Comparison of ENCODE assay signal across 1 cellular context in genomic region chr10:1320739-1321331, GRCh38.
TF ChIP-seq lines count a peak whose summit lies in the region.

No MANE protein-coding gene starts in this region.

TF ChIP-seq in HepG2, 621 proteins besides CTCF, POLR2A, EP300 and RAD21:
- TF ChIP-seq GTF2F1 (IDR thresholded peaks at IDR 0.05; ENCODE audit: low read length) = no peak
- TF ChIP-seq HMG20A (CRISPR knock-in tag; IDR thresholded peaks at IDR 0.05; ENCODE audit: borderline replicate concordance) = no peak
- TF ChIP-seq PITX1 (CRISPR knock-in tag; IDR thresholded peaks at IDR 0.05) = no peak
- no peak for TF ChIP-seq PCBP1 (IDR thresholded peaks at IDR 0.05; ENCODE audit: borderline replicate concordance, low read depth, low read length)
- TF ChIP-seq TRAFD1 (CRISPR knock-in tag; IDR thresholded peaks at IDR 0.05; ENCODE audit: borderline replicate concordance) = no peak
- TF ChIP-seq SNRNP70 (IDR thresholded peaks at IDR 0.05; ENCODE audit: low read depth, low read length) = no peak
- TF ChIP-seq ZNF326 (CRISPR knock-in tag; IDR thresholded peaks at IDR 0.05; ENCODE audit: borderline replicate concordance) = no peak
- no peak for TF ChIP-seq TCF7 (IDR thresholded peaks at IDR 0.05; ENCODE audit: low read depth)
- TF ChIP-seq GTF3A (CRISPR knock-in tag; conservative IDR thresholded peaks at IDR 0.05) = no peak
- no peak for TF ChIP-seq AKNA (CRISPR knock-in tag; IDR thresholded peaks at IDR 0.05; ENCODE audit: borderline replicate concordance)
- TF ChIP-seq, protein P1, sequence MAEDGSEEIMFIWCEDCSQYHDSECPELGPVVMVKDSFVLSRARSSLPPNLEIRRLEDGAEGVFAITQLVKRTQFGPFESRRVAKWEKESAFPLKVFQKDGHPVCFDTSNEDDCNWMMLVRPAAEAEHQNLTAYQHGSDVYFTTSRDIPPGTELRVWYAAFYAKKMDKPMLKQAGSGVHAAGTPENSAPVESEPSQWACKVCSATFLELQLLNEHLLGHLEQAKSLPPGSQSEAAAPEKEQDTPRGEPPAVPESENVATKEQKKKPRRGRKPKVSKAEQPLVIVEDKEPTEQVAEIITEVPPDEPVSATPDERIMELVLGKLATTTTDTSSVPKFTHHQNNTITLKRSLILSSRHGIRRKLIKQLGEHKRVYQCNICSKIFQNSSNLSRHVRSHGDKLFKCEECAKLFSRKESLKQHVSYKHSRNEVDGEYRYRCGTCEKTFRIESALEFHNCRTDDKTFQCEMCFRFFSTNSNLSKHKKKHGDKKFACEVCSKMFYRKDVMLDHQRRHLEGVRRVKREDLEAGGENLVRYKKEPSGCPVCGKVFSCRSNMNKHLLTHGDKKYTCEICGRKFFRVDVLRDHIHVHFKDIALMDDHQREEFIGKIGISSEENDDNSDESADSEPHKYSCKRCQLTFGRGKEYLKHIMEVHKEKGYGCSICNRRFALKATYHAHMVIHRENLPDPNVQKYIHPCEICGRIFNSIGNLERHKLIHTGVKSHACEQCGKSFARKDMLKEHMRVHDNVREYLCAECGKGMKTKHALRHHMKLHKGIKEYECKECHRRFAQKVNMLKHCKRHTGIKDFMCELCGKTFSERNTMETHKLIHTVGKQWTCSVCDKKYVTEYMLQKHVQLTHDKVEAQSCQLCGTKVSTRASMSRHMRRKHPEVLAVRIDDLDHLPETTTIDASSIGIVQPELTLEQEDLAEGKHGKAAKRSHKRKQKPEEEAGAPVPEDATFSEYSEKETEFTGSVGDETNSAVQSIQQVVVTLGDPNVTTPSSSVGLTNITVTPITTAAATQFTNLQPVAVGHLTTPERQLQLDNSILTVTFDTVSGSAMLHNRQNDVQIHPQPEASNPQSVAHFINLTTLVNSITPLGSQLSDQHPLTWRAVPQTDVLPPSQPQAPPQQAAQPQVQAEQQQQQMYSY (CRISPR knock-in tag; IDR thresholded peaks at IDR 0.05) = no peak
- no peak for TF ChIP-seq CSRNP2 (CRISPR knock-in tag; conservative IDR thresholded peaks at IDR 0.05; ENCODE audit: low read depth)
- TF ChIP-seq DBP (CRISPR knock-in tag; IDR thresholded peaks at IDR 0.05; ENCODE audit: not compliant biosample characterization) = no peak
- no peak for TF ChIP-seq ZNF30 (CRISPR knock-in tag; IDR thresholded peaks at IDR 0.05)
- no peak for TF ChIP-seq NFKB2 (CRISPR knock-in tag; IDR thresholded peaks at IDR 0.05; ENCODE audit: borderline replicate concordance)
- TF ChIP-seq, protein P2, sequence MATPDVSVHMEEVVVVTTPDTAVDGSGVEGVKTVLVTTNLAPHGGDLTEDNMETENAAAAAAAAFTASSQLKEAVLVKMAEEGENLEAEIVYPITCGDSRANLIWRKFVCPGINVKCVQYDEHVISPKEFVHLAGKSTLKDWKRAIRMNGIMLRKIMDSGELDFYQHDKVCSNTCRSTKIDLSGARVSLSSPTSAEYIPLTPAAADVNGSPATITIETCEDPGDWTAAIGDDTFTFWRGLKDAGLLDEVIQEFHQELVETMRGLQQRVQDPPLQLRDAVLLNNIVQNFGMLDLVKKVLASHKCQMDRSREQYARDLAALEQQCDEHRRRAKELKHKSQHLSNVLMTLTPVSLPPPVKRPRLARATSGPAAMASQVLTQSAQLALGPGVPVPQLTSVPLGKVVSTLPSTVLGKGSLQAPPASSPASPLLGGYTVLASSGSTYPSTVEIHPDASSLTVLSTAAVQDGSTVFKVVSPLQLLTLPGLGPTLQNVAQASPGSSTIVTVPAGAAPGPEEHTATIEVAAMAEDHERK (CRISPR knock-in tag; IDR thresholded peaks at IDR 0.05; ENCODE audit: low read depth) = no peak
- TF ChIP-seq AGO2 (optimal IDR thresholded peaks at IDR 0.05; ENCODE audit: low read depth, low read length) = no peak
TF ChIP-seq in HepG2: peak in this region for 0.
